8 cellular contexts compared by ENCODE assay signal in genomic region chr2:226835420-226835795, GRCh38. TPM values are rescaled to one million over a fixed set of nuclear protein-coding genes. Genes with fewer than 3 reads are reported as not detected.
DNase-seq lines count a peak whose midpoint lies in the region; ATAC-seq, FAIRE-seq and TF ChIP-seq lines count a peak whose summit lies in the region.

No MANE protein-coding gene starts in this region.

- FAIRE-seq in D721Med (lab: Jason Lieb, UNC): no peak

- DNase-seq in CD4-positive, alpha-beta T cell: peak in 3 of 10 experiments; percentile 6 to 21 (median 14)
- DNase-seq in erythroblast (lab: John Stamatoyannopoulos, UW) (peak; percentile 96 to 99), nephron progenitor cell (peak; percentile 41), T1000 (lab: John Stamatoyannopoulos, UW) (no peak), D721Med (ENCODE audit: insufficient read length, low spot score) (no peak)

- H3K9me3 ChIP-seq in CD4-positive, alpha-beta T cell (ENCODE audit: control insufficient read depth, low read length): no peaks in the 10 kb centered on the region

- H3K27me3 Mint-ChIP-seq in CD4-positive, alpha-beta T cell: no peaks in the 10 kb centered on the region
- no peaks in the 10 kb centered on the region for H3K27me3 Mint-ChIP-seq in T-helper 1 cell treated with Interleukin-12 subunit alpha and Interleukin-12 subunit beta and Interleukin-4 antibody, amounts not matched to agents 30 μg/mL and 1 μg/mL, for 36 hours (ENCODE audit: low read depth)
- H3K27me3 Mint-ChIP-seq in nephron progenitor cell (ENCODE audit: low read depth, poor library complexity): peaks cover 4% of the 10 kb centered on the region

- peaks cover 70% of the 10 kb centered on the region for H3K4me1 Mint-ChIP-seq in CD4-positive, alpha-beta T cell (ENCODE audit: low read depth)
- peaks cover 52% of the 10 kb centered on the region for H3K4me1 Mint-ChIP-seq in T-helper 1 cell treated with Interleukin-12 subunit alpha and Interleukin-12 subunit beta and Interleukin-4 antibody, amounts not matched to agents 30 μg/mL and 1 μg/mL, for 36 hours (ENCODE audit: low read depth)
- H3K4me1 Mint-ChIP-seq in nephron progenitor cell: peaks cover 40% of the 10 kb centered on the region

- peak overlapping the region; percentile 98 for H3K4me3 Mint-ChIP-seq in CD4-positive, alpha-beta T cell
- peak overlapping the region; percentile 85 for H3K4me3 Mint-ChIP-seq in T-helper 1 cell treated with Interleukin-12 subunit alpha and Interleukin-12 subunit beta and Interleukin-4 antibody, amounts not matched to agents 30 μg/mL and 1 μg/mL, for 36 hours
- peak overlapping the region; percentile 88 for H3K4me3 Mint-ChIP-seq in nephron progenitor cell

- TF ChIP-seq POLR2A in erythroblast (IDR thresholded peaks at IDR 0.05; ENCODE audit: low read length): no peak

- POLR2A ChIA-PET in CD4-positive, alpha-beta T cell (lab: Charles Lee): interaction anchor here (1.0 to 3.1 kb wide), 13 partner anchors 11 to 629 kb away, joined by 3 to 38 read pairs (median 8); partner anchors contain the start of gene IRS1

- intact Hi-C loops in CD4-positive, alpha-beta T cell (cut with DNase I, micrococcal nuclease): loop anchor here (2.0 to 10.0 kb wide), 4 partner anchors 45 to 639 kb away; partner anchors contain the start of genes MFF (in 2 of the 2) and AGFG1 (in 1 of the 2)

- TF ChIP-seq CTCF in CD4-positive, alpha-beta T cell (IDR thresholded peaks at IDR 0.05): no peak
- TF ChIP-seq CTCF in nephron progenitor cell (IDR thresholded peaks at IDR 0.05) (no peak), D721Med (IDR thresholded peaks at IDR 0.05; ENCODE audit: insufficient read depth, missing control alignments) (no peak)

- peak overlapping the region; percentile 99 for H3K27ac ChIP-seq in CD4-positive, alpha-beta T cell (ENCODE audit: low read depth, low read length)

- ATAC-seq in CD4-positive, alpha-beta T cell (ENCODE audit: poor library complexity): peak; percentile 8
- peak; percentile 39 for ATAC-seq in GM19324 (IDR thresholded peaks at IDR 0.05; ENCODE audit: low FRiP score, unreplicated experiment)
- peak; percentile 26 for ATAC-seq in HG03280 (IDR thresholded peaks at IDR 0.05; ENCODE audit: unreplicated experiment)

- peaks cover 18% of the 10 kb centered on the region for H3K36me3 Mint-ChIP-seq in CD4-positive, alpha-beta T cell (ENCODE audit: low read depth)
- H3K36me3 Mint-ChIP-seq in T-helper 1 cell treated with Interleukin-12 subunit alpha and Interleukin-12 subunit beta and Interleukin-4 antibody, amounts not matched to agents 30 μg/mL and 1 μg/mL, for 36 hours (ENCODE audit: low read depth): peaks cover 26% of the 10 kb centered on the region
- peaks cover 36% of the 10 kb centered on the region for H3K36me3 Mint-ChIP-seq in nephron progenitor cell (ENCODE audit: low read depth)

- H3K9me3 Mint-ChIP-seq in CD4-positive, alpha-beta T cell: no peaks in the 10 kb centered on the region
- H3K9me3 Mint-ChIP-seq in T-helper 1 cell treated with Interleukin-12 subunit alpha and Interleukin-12 subunit beta and Interleukin-4 antibody, amounts not matched to agents 30 μg/mL and 1 μg/mL, for 36 hours: no peaks in the 10 kb centered on the region
- H3K9me3 Mint-ChIP-seq in nephron progenitor cell: peaks cover 11% of the 10 kb centered on the region

- H3K27ac Mint-ChIP-seq in CD4-positive, alpha-beta T cell: peak overlapping the region; percentile 100
- peak overlapping the region; percentile 96 for H3K27ac Mint-ChIP-seq in T-helper 1 cell treated with Interleukin-12 subunit alpha and Interleukin-12 subunit beta and Interleukin-4 antibody, amounts not matched to agents 30 μg/mL and 1 μg/mL, for 36 hours
- H3K27ac Mint-ChIP-seq in nephron progenitor cell: peak overlapping the region; percentile 57

- CTCF ChIA-PET in CD4-positive, alpha-beta T cell (lab: Charles Lee): interaction anchor here (1.1 to 2.8 kb wide), 4 partner anchors 13 to 37 kb away, joined by 4 to 10 read pairs (median 5); partner anchors contain the start of gene IRS1

- H3K27me3 ChIP-seq in CD4-positive, alpha-beta T cell (ENCODE audit: control insufficient read depth, insufficient read depth, low read length): no peaks in the 10 kb centered on the region

RNA-seq across cellular contexts. Expression of gene RHBDD1, which starts 0.4 kb away (rescaled TPM):
- total RNA-seq in CD4-positive, alpha-beta T cell: 10 to 100 TPM; 43.8 to 47.1 TPM

RNA-seq across cellular contexts. Expression of gene IRS1, which starts 35.8 kb away (rescaled TPM):
- 1 to 10 TPM; 2.9 TPM for total RNA-seq in CD4-positive, alpha-beta T cell

Comparison
In these comparisons a context has a peak if more than half of its experiments do, and no peak if none do; other contexts are left out.
1. DNase-seq: peak in erythroblast (2 of 2) and nephron progenitor cell (single experiment); none in T1000 (single experiment) and D721Med (single experiment).
2. Peak in every context shown above with its lines, with median percentiles within 50 percentile points of each other: ATAC-seq, H3K27ac Mint-ChIP-seq and H3K4me3 Mint-ChIP-seq.